2 cellular contexts compared by ENCODE assay signal in genomic region chr10:33034931-33035330, GRCh38.
TF ChIP-seq lines count a peak whose summit lies in the region.

No MANE protein-coding gene starts in this region.

TF ChIP-seq in SK-N-SH, 30 proteins besides CTCF, POLR2A, EP300 and RAD21 (continued from another document):
- TF ChIP-seq, protein P1, sequence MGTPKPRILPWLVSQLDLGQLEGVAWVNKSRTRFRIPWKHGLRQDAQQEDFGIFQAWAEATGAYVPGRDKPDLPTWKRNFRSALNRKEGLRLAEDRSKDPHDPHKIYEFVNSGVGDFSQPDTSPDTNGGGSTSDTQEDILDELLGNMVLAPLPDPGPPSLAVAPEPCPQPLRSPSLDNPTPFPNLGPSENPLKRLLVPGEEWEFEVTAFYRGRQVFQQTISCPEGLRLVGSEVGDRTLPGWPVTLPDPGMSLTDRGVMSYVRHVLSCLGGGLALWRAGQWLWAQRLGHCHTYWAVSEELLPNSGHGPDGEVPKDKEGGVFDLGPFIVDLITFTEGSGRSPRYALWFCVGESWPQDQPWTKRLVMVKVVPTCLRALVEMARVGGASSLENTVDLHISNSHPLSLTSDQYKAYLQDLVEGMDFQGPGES (IDR thresholded peaks at IDR 0.05; ENCODE audit: low read depth, low read length): no peak
- TF ChIP-seq PBX3 (IDR thresholded peaks at IDR 0.05) (no peak), FOSL2 (IDR thresholded peaks at IDR 0.05; ENCODE audit: borderline replicate concordance, low read depth) (no peak)
- TF ChIP-seq, protein P2, sequence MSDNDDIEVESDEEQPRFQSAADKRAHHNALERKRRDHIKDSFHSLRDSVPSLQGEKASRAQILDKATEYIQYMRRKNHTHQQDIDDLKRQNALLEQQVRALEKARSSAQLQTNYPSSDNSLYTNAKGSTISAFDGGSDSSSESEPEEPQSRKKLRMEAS (IDR thresholded peaks at IDR 0.05; ENCODE audit: low read depth): no peak

TF ChIP-seq in SK-N-SH treated with all-trans-retinoic acid at 6 μM for 48 hours, 23 proteins besides CTCF, POLR2A, EP300 and RAD21 (continued from another document):
- TF ChIP-seq, protein P3, sequence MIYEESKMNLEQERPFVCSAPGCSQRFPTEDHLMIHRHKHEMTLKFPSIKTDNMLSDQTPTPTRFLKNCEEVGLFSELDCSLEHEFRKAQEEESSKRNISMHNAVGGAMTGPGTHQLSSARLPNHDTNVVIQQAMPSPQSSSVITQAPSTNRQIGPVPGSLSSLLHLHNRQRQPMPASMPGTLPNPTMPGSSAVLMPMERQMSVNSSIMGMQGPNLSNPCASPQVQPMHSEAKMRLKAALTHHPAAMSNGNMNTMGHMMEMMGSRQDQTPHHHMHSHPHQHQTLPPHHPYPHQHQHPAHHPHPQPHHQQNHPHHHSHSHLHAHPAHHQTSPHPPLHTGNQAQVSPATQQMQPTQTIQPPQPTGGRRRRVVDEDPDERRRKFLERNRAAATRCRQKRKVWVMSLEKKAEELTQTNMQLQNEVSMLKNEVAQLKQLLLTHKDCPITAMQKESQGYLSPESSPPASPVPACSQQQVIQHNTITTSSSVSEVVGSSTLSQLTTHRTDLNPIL (CRISPR knock-in tag; IDR thresholded peaks at IDR 0.05; ENCODE audit: low read depth): no peak
- TF ChIP-seq ZNF70 (CRISPR knock-in tag; IDR thresholded peaks at IDR 0.05) (no peak), POU6F1 (CRISPR knock-in tag; IDR thresholded peaks at IDR 0.05; ENCODE audit: borderline replicate concordance, low read depth) (no peak), CSRNP3 (CRISPR knock-in tag; IDR thresholded peaks at IDR 0.05) (no peak), ARNTL (CRISPR knock-in tag; IDR thresholded peaks at IDR 0.05; ENCODE audit: borderline replicate concordance, low read depth) (no peak), TOX (CRISPR knock-in tag; IDR thresholded peaks at IDR 0.05; ENCODE audit: borderline replicate concordance) (no peak), OSR1 (CRISPR knock-in tag; IDR thresholded peaks at IDR 0.05) (no peak), ZNF8 (CRISPR knock-in tag; IDR thresholded peaks at IDR 0.05) (no peak), TCF4 (CRISPR knock-in tag; IDR thresholded peaks at IDR 0.05; ENCODE audit: borderline replicate concordance) (no peak), TSHZ2 (CRISPR knock-in tag; IDR thresholded peaks at IDR 0.05) (no peak), SNAI2 (CRISPR knock-in tag; IDR thresholded peaks at IDR 0.05) (no peak), ISL1 (CRISPR knock-in tag; IDR thresholded peaks at IDR 0.05) (no peak), ZNF565 (CRISPR knock-in tag; conservative IDR thresholded peaks at IDR 0.05; ENCODE audit: low read depth) (no peak), ZC3H10 (CRISPR knock-in tag; IDR thresholded peaks at IDR 0.05) (no peak)
